1 cellular context compared by ENCODE assay signal in the genomic region with DNA sequence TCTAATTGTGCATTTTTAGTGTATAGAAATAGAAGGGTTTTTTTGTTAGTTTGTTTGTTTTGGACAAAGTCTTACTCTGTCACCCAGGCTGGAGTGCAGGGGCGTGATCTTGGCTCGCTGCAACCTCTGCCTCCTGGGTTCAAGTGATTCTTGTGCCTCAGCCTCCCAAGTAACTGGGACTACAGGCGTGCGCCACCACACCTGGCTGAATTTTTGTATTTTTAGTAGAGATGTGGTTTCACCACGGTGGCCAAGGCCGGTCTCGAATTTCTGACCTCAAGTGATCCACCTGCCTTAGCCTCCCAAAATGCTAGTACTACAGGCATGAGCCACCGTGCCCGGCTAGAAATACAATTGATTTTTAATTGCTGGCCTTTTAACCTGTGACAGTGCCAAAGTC.
TF ChIP-seq lines count a peak whose summit lies in the region.

No MANE protein-coding gene starts in this region.

TF ChIP-seq in K562, 482 proteins besides CTCF, POLR2A, EP300 and RAD21:
- TF ChIP-seq KDM1A (IDR thresholded peaks at IDR 0.05) (0 out of 4 replicates have a peak, but pooled peaks of 1 of the 2 experiments have one; percentile 30), BCOR (IDR thresholded peaks at IDR 0.05) (peak; percentile 62)
